19 cellular contexts compared by ENCODE assay signal in the genomic region with DNA sequence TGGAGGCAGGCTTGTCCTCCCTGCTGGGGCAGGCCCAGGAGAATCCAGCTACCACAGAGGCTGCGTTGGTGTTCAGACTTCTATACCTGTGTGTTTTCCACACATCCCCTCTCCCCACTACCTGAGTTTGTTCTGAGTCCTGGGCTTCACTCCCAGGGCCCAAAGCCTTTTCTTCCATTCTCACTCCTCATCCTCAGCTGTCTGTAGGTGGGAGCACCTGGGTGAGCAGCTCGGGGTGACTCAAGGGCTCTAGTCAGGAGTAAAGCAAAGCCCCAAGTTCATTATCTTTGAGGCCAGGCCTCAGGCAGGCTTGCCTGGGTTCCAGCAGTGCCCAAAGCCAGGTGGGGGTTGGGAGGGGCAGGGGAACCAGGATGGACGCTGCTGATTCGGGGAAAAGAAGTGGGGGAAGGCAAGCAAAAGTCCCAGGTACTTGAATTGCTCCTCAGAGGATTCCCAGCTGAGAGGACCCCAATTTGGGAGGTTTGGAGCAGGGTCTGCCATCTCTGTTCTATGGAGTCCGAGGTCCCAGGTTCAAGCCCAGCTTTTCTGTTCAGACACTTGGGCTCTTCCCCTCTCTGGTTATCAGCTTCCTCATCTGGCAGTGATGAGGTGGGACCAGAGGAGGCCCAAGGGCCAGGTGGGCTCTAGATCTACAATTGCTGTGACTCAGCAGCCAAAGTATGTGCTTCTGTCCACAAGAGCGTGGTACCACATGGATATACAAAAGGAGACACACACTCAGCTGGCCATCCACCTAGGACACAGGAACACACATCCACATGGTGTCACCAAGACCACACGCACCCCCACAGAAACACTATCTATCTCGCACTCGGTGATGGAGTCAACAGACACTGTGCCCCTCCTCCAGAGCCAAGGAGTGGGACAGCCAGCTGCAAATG. TPM values are rescaled to one million over a fixed set of nuclear protein-coding genes. Genes with fewer than 3 reads are reported as not detected.
DNase-seq lines count a peak whose midpoint lies in the region; ATAC-seq, FAIRE-seq and TF ChIP-seq lines count a peak whose summit lies in the region.
"Had no signal": no experiment of that assay in that cellular context is flagged by ENCODE, and none has a peak within 500 bp of the region (broad histone marks: within the 10 kb centered on the region; RNA-seq: fewer than 3 reads in every experiment).

No MANE protein-coding gene starts in this region.

- H3K4me1 ChIP-seq in naive thymus-derived CD4-positive, alpha-beta T cell (ENCODE audit: control insufficient read depth in 2 of 2, insufficient read depth in 2 of 2, low read length in 2 of 2), result peaks cover 48 to 51% of the 10 kb centered on the region in 2 donors
- H3K4me1 ChIP-seq: left ventricle myocardium inferior had no signal

- no peaks in the 10 kb centered on the region for H3K27me3 Mint-ChIP-seq in CD4-positive, alpha-beta T cell
- H3K27me3 Mint-ChIP-seq in activated naive CD8-positive, alpha-beta T cell treated with anti-CD3 and anti-CD28 coated beads for 36 hours, result no peaks in the 10 kb centered on the region
- no peaks in the 10 kb centered on the region for H3K27me3 Mint-ChIP-seq in naive thymus-derived CD4-positive, alpha-beta T cell

- POLR2A ChIA-PET in CD4-positive, alpha-beta T cell (lab: Charles Lee), result interaction anchor here (1.5 kb wide), 1 partner anchor 12 kb away, joined by 4 read pairs; no protein-coding TSS in a partner anchor
- POLR2A ChIA-PET in naive thymus-derived CD4-positive, alpha-beta T cell (lab: Charles Lee), result interaction anchor here (1.0 to 1.2 kb wide), 2 partner anchors 10 to 22 kb away, joined by 3 read pairs; partner anchors contain the start of gene ARL8A

- no peak for ATAC-seq in CD4-positive, alpha-beta T cell (ENCODE audit: poor library complexity)
- ATAC-seq in naive thymus-derived CD4-positive, alpha-beta T cell, result no peak
- no peak for ATAC-seq in esophagus mucosa
- ATAC-seq: SK-N-SH treated with all-trans-retinoic acid at 6 μM for 48 hours had no signal

- H3K9me3 Mint-ChIP-seq in CD4-positive, alpha-beta T cell, result no peaks in the 10 kb centered on the region
- no peaks in the 10 kb centered on the region for H3K9me3 Mint-ChIP-seq in activated naive CD8-positive, alpha-beta T cell treated with anti-CD3 and anti-CD28 coated beads for 36 hours
- no peaks in the 10 kb centered on the region for H3K9me3 Mint-ChIP-seq in naive thymus-derived CD4-positive, alpha-beta T cell

- no peaks in the 10 kb centered on the region for H3K9me3 ChIP-seq in CD4-positive, alpha-beta T cell (ENCODE audit: control insufficient read depth, low read length)
- no peaks in the 10 kb centered on the region for H3K9me3 ChIP-seq in naive thymus-derived CD4-positive, alpha-beta T cell (ENCODE audit: control insufficient read depth in 2 of 3, low read length in 3 of 3)
- H3K9me3 ChIP-seq: left ventricle myocardium inferior, transverse colon had no signal

- no peaks in the 10 kb centered on the region for H3K36me3 ChIP-seq in naive thymus-derived CD4-positive, alpha-beta T cell (ENCODE audit: control insufficient read depth in 2 of 3, insufficient read depth in 3 of 3, low read length in 3 of 3)
- H3K36me3 ChIP-seq: left ventricle myocardium inferior, transverse colon had no signal

- no peak overlapping the region for H3K27ac ChIP-seq in CD4-positive, alpha-beta T cell (ENCODE audit: low read depth, low read length)
- no peak overlapping the region for H3K27ac ChIP-seq in naive thymus-derived CD4-positive, alpha-beta T cell (ENCODE audit: low read depth, low read length)
- H3K27ac ChIP-seq: left ventricle myocardium inferior, PC-9, transverse colon had no signal

- no peak for FAIRE-seq in H54 (lab: Jason Lieb, UNC)
- FAIRE-seq: endometrium, small intestine had no signal

- peak; percentile 13; the same call in 1 of the 2 replicates for TF ChIP-seq POLR2A in H54 (IDR thresholded peaks at IDR 0.05; ENCODE audit: low read depth, low read length)

- peaks cover 53% of the 10 kb centered on the region for H3K4me1 Mint-ChIP-seq in CD4-positive, alpha-beta T cell (ENCODE audit: low read depth)
- H3K4me1 Mint-ChIP-seq in activated naive CD8-positive, alpha-beta T cell treated with anti-CD3 and anti-CD28 coated beads for 36 hours, result peaks cover 54% of the 10 kb centered on the region
- peaks cover 21 to 65% (median 57%) of the 10 kb centered on the region in 7 donors for H3K4me1 Mint-ChIP-seq in naive thymus-derived CD4-positive, alpha-beta T cell

- no peak for DNase-seq in CD4-positive, alpha-beta T cell
- DNase-seq in H54 (ENCODE audit: insufficient read length, low spot score), result no peak
- DNase-seq in activated naive CD8-positive, alpha-beta T cell treated with anti-CD3 and anti-CD28 coated beads for 36 hours, result no peak
- no peak for DNase-seq in naive thymus-derived CD4-positive, alpha-beta T cell
- no peak for DNase-seq in KG1 (lab: John Stamatoyannopoulos, UW)
- DNase-seq in cerebellum (ENCODE audit: low spot score), result no peak
- DNase-seq: amygdala, left ventricle myocardium inferior, NCI-H1048, PC-9, small intestine, transverse colon had no signal

- no peak for TF ChIP-seq CTCF in CD4-positive, alpha-beta T cell (IDR thresholded peaks at IDR 0.05)

- H3K4me3 ChIP-seq in naive thymus-derived CD4-positive, alpha-beta T cell (ENCODE audit: low read length), result no peak overlapping the region
- H3K4me3 ChIP-seq: left ventricle myocardium inferior, PC-9, transverse colon had no signal

- H3K36me3 Mint-ChIP-seq in CD4-positive, alpha-beta T cell (ENCODE audit: low read depth), result no peaks in the 10 kb centered on the region
- no peaks in the 10 kb centered on the region for H3K36me3 Mint-ChIP-seq in activated naive CD8-positive, alpha-beta T cell treated with anti-CD3 and anti-CD28 coated beads for 36 hours
- no peaks in the 10 kb centered on the region for H3K36me3 Mint-ChIP-seq in naive thymus-derived CD4-positive, alpha-beta T cell

- CTCF ChIA-PET in CD4-positive, alpha-beta T cell (lab: Charles Lee), result interaction anchor here (1.5 to 4.5 kb wide), 2 partner anchors 11 to 23 kb away, joined by 3 to 22 read pairs; no protein-coding TSS in a partner anchor
- CTCF ChIA-PET in naive thymus-derived CD4-positive, alpha-beta T cell (lab: Charles Lee), result interaction anchor here (0.6 to 1.8 kb wide), 5 partner anchors 7 to 1154 kb away, joined by 3 to 7 read pairs (median 5); no protein-coding TSS in a partner anchor

- no peaks in the 10 kb centered on the region for H3K27me3 ChIP-seq in CD4-positive, alpha-beta T cell (ENCODE audit: control insufficient read depth, insufficient read depth, low read length)
- no peaks in the 10 kb centered on the region for H3K27me3 ChIP-seq in naive thymus-derived CD4-positive, alpha-beta T cell (ENCODE audit: control insufficient read depth in 2 of 2, insufficient read depth in 2 of 2, low read length in 2 of 2)
- H3K27me3 ChIP-seq: transverse colon had no signal

- peak overlapping the region; percentile 69 for H3K4me3 Mint-ChIP-seq in CD4-positive, alpha-beta T cell
- H3K4me3 Mint-ChIP-seq in activated naive CD8-positive, alpha-beta T cell treated with anti-CD3 and anti-CD28 coated beads for 36 hours, result peak overlapping the region; percentile 79
- peak overlapping the region in 7 of 10 donors; percentile 0 to 99 (median 38) for H3K4me3 Mint-ChIP-seq in naive thymus-derived CD4-positive, alpha-beta T cell

- H3K27ac Mint-ChIP-seq in CD4-positive, alpha-beta T cell, result peak overlapping the region; percentile 99
- H3K27ac Mint-ChIP-seq in activated naive CD8-positive, alpha-beta T cell treated with anti-CD3 and anti-CD28 coated beads for 36 hours, result peak overlapping the region; percentile 99
- H3K27ac Mint-ChIP-seq in naive thymus-derived CD4-positive, alpha-beta T cell, result peak overlapping the region in 4 of 9 donors; percentile 31 to 84 (median 56)
- H3K27ac Mint-ChIP-seq: progenitor cell of endocrine pancreas had no signal

- intact Hi-C loops in CD4-positive, alpha-beta T cell (cut with DNase I, micrococcal nuclease), result no loop called here
- intact Hi-C loops in naive thymus-derived CD4-positive, alpha-beta T cell (cut with micrococcal nuclease), result loop anchor here (2.0 to 10.0 kb wide), 3 partner anchors 19 to 1159 kb away; partner anchors contain the start of gene TMEM183A (in 1 of the 2)

RNA-seq across cellular contexts. Expression of gene PTPN7, which starts 5.8 kb away (rescaled TPM):
- 100 to 1,000 TPM; 144 to 145 TPM for total RNA-seq in CD4-positive, alpha-beta T cell
- 100 to 1,000 TPM; 317 to 329 TPM for total RNA-seq in activated naive CD8-positive, alpha-beta T cell treated with anti-CD3 and anti-CD28 coated beads for 36 hours
- total RNA-seq in naive thymus-derived CD4-positive, alpha-beta T cell, result 100 to 1,000 TPM in 2 of 5 experiments, 10 to 100 TPM in 3; 43.2 to 258 (median 97.0) TPM
- 10 to 100 TPM; 40.4 to 78.6 TPM for polyA plus RNA-seq in naive thymus-derived CD4-positive, alpha-beta T cell
- total RNA-seq in esophagus mucosa, result 1.2 TPM
- total RNA-seq in cerebellum, result 0.09 TPM
- total RNA-seq: chondrocyte, fibroblast of villous mesenchyme, PC-9, progenitor cell of endocrine pancreas had no signal
- polyA plus RNA-seq: BJ had no signal

RNA-seq across cellular contexts. Expression of gene ARL8A, which starts 21.7 kb away (rescaled TPM):
- 10 to 100 TPM; 73.5 to 73.8 TPM for total RNA-seq in CD4-positive, alpha-beta T cell
- 10 to 100 TPM; 23.4 to 27.8 TPM for total RNA-seq in activated naive CD8-positive, alpha-beta T cell treated with anti-CD3 and anti-CD28 coated beads for 36 hours
- 10 to 100 TPM; 38.2 to 99.4 (median 54.3) TPM for total RNA-seq in naive thymus-derived CD4-positive, alpha-beta T cell
- polyA plus RNA-seq in naive thymus-derived CD4-positive, alpha-beta T cell, result 1 to 10 TPM; 5.5 to 6.3 TPM
- total RNA-seq in esophagus mucosa (38.3 TPM), cerebellum (35.8 TPM)

RNA-seq across cellular contexts. Expression of gene LGR6, which starts 27.4 kb away (rescaled TPM):
- total RNA-seq in CD4-positive, alpha-beta T cell, result under 1 TPM; 0.19 to 0.45 TPM
- total RNA-seq in activated naive CD8-positive, alpha-beta T cell treated with anti-CD3 and anti-CD28 coated beads for 36 hours, result under 1 TPM; 0.06 to 0.22 TPM
- total RNA-seq in naive thymus-derived CD4-positive, alpha-beta T cell, result 1 to 10 TPM in 1 of 5 experiments, under 1 TPM in 3, not detected in 1; 0.16 to 5.8 (median 0.67) TPM
- polyA plus RNA-seq in naive thymus-derived CD4-positive, alpha-beta T cell, result under 1 TPM; 0.22 to 0.29 TPM
- total RNA-seq in esophagus mucosa (2.7 TPM), cerebellum (2.9 TPM)
- total RNA-seq: fibroblast of villous mesenchyme had no signal
- polyA plus RNA-seq: BJ had no signal

RNA-seq across cellular contexts. Expression of gene GPR37L1, which starts 43.5 kb away (rescaled TPM):
- total RNA-seq in CD4-positive, alpha-beta T cell, result not detected
- total RNA-seq in activated naive CD8-positive, alpha-beta T cell treated with anti-CD3 and anti-CD28 coated beads for 36 hours, result not detected
- total RNA-seq in naive thymus-derived CD4-positive, alpha-beta T cell, result not detected
- polyA plus RNA-seq in naive thymus-derived CD4-positive, alpha-beta T cell, result under 1 TPM; 0.02 to 0.09 TPM
- total RNA-seq in esophagus mucosa, result 0.12 TPM
- 1.1 TPM for total RNA-seq in cerebellum
- total RNA-seq: chondrocyte, progenitor cell of endocrine pancreas had no signal
- polyA plus RNA-seq: BJ had no signal

Comparison
In these comparisons a context has a peak if more than half of its experiments do, and no peak if none do; other contexts are left out.
1. RNA of gene PTPN7, which starts 5.8 kb away (total RNA-seq): 317 to 329 TPM in activated naive CD8-positive, alpha-beta T cell treated with anti-CD3 and anti-CD28 coated beads for 36 hours, 144 to 145 TPM in CD4-positive, alpha-beta T cell and 43.2 to 258 TPM in naive thymus-derived CD4-positive, alpha-beta T cell; 1.2 TPM in esophagus mucosa (single experiment) and 0.09 TPM in cerebellum (single experiment); every median in the first group is over 10 times any median in the second.
2. intact Hi-C loops: an anchor here in naive thymus-derived CD4-positive, alpha-beta T cell (2.0 to 10.0 kb wide); none called in CD4-positive, alpha-beta T cell.
3. Peak in every context shown above with its lines, with median percentiles within 50 percentile points of each other: H3K4me3 Mint-ChIP-seq.